Comparison of ENCODE assay signal across 11 cellular contexts in genomic region chr1:181117648-181118449, GRCh38. TPM values are rescaled to one million over a fixed set of nuclear protein-coding genes. Genes with fewer than 3 reads are reported as not detected.
A peak's percentile ranks its signal among the peaks of the same experiment; 100 is the strongest.
DNase-seq lines count a peak whose midpoint lies in the region; ATAC-seq and TF ChIP-seq lines count a peak whose summit lies in the region.
"Had no signal": no experiment of that assay in that cellular context is flagged by ENCODE, and none has a peak within 500 bp of the region (broad histone marks: within the 10 kb centered on the region; RNA-seq: fewer than 3 reads in every experiment).

No MANE protein-coding gene starts in this region.

- H3K9me2 ChIP-seq in HCT116 (ENCODE audit: insufficient read depth), result no peaks in the 10 kb centered on the region

- no peaks in the 10 kb centered on the region for H4K20me1 ChIP-seq in HCT116 (ENCODE audit: insufficient read depth)

- DNase-seq in A172 (ENCODE audit: low spot score) (peak; percentile 80), HCT116 (ENCODE audit: low read depth, low spot score) (peak; percentile 66), RWPE2 (ENCODE audit: low spot score) (peak; percentile 92), left colon (no peak)
- DNase-seq in effector memory CD4-positive, alpha-beta T cell, result no peak
- no peak for DNase-seq in activated CD4-positive, alpha-beta T cell treated with anti-CD3 and anti-CD28 coated beads, Interleukin-2, amount 50 U/mL, for 4 hours
- DNase-seq: adrenal gland, C1 segment of cervical spinal cord, NCI-H1930 had no signal

- BruUV-seq in HCT116 (replicated peaks; lab: Mats Ljungman, UMichigan), result no TSS peak

- H3K36me3 ChIP-seq in HCT116 (ENCODE audit: control insufficient read depth in 1 of 2, insufficient read depth in 2 of 2, low read length in 2 of 2) (no peaks in the 10 kb centered on the region), RWPE2 (ENCODE audit: low read depth) (no peaks in the 10 kb centered on the region)
- no peaks in the 10 kb centered on the region for H3K36me3 ChIP-seq in effector memory CD4-positive, alpha-beta T cell (ENCODE audit: control insufficient read depth, insufficient read depth, low read length)
- H3K36me3 ChIP-seq: adrenal gland had no signal

- H3K4me3 ChIP-seq in HCT116 (replicated peaks in 1 of 2; ENCODE audit: low read depth in 1 of 2, low read length in 2 of 2) (peak overlapping the region in 1 of 2 experiments; percentile 14; a peak in 1 of 4 replicates), RWPE2 (ENCODE audit: severe bottlenecking) (no peak overlapping the region)
- H3K4me3 ChIP-seq in effector memory CD4-positive, alpha-beta T cell (ENCODE audit: insufficient read depth, low read depth, low read length, poor library complexity, severe bottlenecking), result no peak overlapping the region
- H3K4me3 ChIP-seq: adrenal gland had no signal

- peaks cover 59 to 81% of the 10 kb centered on the region in 2 experiments for H3K4me1 ChIP-seq in HCT116 (ENCODE audit: control insufficient read depth in 1 of 2, insufficient read depth in 2 of 2, low read length in 2 of 2)
- H3K4me1 ChIP-seq in RWPE2 (ENCODE audit: insufficient read depth, poor library complexity, severe bottlenecking), result peaks cover 44% of the 10 kb centered on the region
- no peaks in the 10 kb centered on the region for H3K4me1 ChIP-seq in effector memory CD4-positive, alpha-beta T cell (ENCODE audit: control insufficient read depth, insufficient read depth, low read length, poor library complexity, severe bottlenecking)

- peak overlapping the region; percentile 56 for H3K27ac ChIP-seq in HCT116 (ENCODE audit: low read depth, low read length)
- H3K27ac ChIP-seq in RWPE2 (ENCODE audit: poor library complexity, severe bottlenecking), result peak overlapping the region; percentile 91
- H3K27ac ChIP-seq in effector memory CD4-positive, alpha-beta T cell (ENCODE audit: insufficient read depth, low read length, poor library complexity, severe bottlenecking), result no peak overlapping the region
- H3K27ac ChIP-seq: adrenal gland had no signal

- POLR2A ChIA-PET in HCT116 (lab: Charles Lee), result interaction anchor here (0.8 to 2.7 kb wide), 8 partner anchors 10 to 85 kb away, joined by 3 to 11 read pairs (median 4); no protein-coding TSS in a partner anchor

- CTCF ChIA-PET in HCT116 (lab: Charles Lee), result interaction anchor here (1.0 to 2.2 kb wide), 3 partner anchors 13 to 34 kb away, joined by 3 to 8 read pairs (median 4); no protein-coding TSS in a partner anchor

- no peaks in the 10 kb centered on the region for H3K79me2 ChIP-seq in HCT116 (ENCODE audit: insufficient read depth, low read length)

- H3K4me2 ChIP-seq in HCT116 (ENCODE audit: low read length), result peak overlapping the region; percentile 68

- intact Hi-C loops in HCT116 (cut with micrococcal nuclease) (no loop called here), left colon (cut with DNase I, micrococcal nuclease) (no loop called here)

- TF ChIP-seq CTCF in HCT116 (IDR thresholded peaks at IDR 0.05 in 2 of 3, conservative IDR thresholded peaks at IDR 0.05 in 1 of 3; ENCODE audit: borderline replicate concordance in 1 of 3, insufficient read depth in 1 of 3, low read depth in 2 of 3, low read length in 2 of 3), result no peak
- TF ChIP-seq CTCF in RWPE2 (IDR thresholded peaks at IDR 0.05; ENCODE audit: poor library complexity, severe bottlenecking), result no peak

- ATAC-seq in HCT116 (peak; percentile 67), RWPE2 (ENCODE audit: low read depth) (peak; percentile 80), left colon (peak; percentile 80), GM18498 (IDR thresholded peaks at IDR 0.05; ENCODE audit: unreplicated experiment) (no peak), GM21717 (IDR thresholded peaks at IDR 0.05; ENCODE audit: unreplicated experiment) (no peak)

- TF ChIP-seq POLR2A in HCT116 (IDR thresholded peaks at IDR 0.05; ENCODE audit: borderline replicate concordance, extremely low read depth, insufficient read depth, insufficient read length), result no peak

- no peaks in the 10 kb centered on the region for H3K9me3 ChIP-seq in HCT116 (ENCODE audit: control insufficient read depth in 1 of 2, insufficient read depth in 1 of 2, low read depth in 1 of 2, low read length in 2 of 2)
- H3K9me3 ChIP-seq in RWPE2 (ENCODE audit: severe bottlenecking), result no peaks in the 10 kb centered on the region
- no peaks in the 10 kb centered on the region for H3K9me3 ChIP-seq in effector memory CD4-positive, alpha-beta T cell (ENCODE audit: control insufficient read depth, low read length)
- H3K9me3 ChIP-seq: adrenal gland had no signal

- peak overlapping the region; percentile 48 for H3K9ac ChIP-seq in HCT116 (ENCODE audit: low read length)

- RAD21 ChIA-PET in HCT116 (lab: Charles Lee; ENCODE audit: low non-redundant PET in 1 of 2, low total read pairs in 2 of 2, uncharacterized antibody in 2 of 2, unreplicated experiment in 2 of 2), result interaction anchor here (0.8 kb wide), 2 partner anchors 9 to 23 kb away, joined by 3 to 4 read pairs; no protein-coding TSS in a partner anchor

- peak overlapping the region; percentile 34 for H2AFZ ChIP-seq in HCT116 (ENCODE audit: low read depth, low read length, poor library complexity, severe bottlenecking)

- peak; percentile 30; the same call in 1 of the 2 replicates for TF ChIP-seq RAD21 in HCT116 (IDR thresholded peaks at IDR 0.05; ENCODE audit: low read depth)

- H3K27me3 ChIP-seq in HCT116 (ENCODE audit: insufficient read depth, low read length), result no peaks in the 10 kb centered on the region
- no peaks in the 10 kb centered on the region for H3K27me3 ChIP-seq in RWPE2 (ENCODE audit: insufficient read depth, poor library complexity, severe bottlenecking)
- H3K27me3 ChIP-seq in effector memory CD4-positive, alpha-beta T cell (replicated peaks; ENCODE audit: control insufficient read depth, insufficient read depth, low read length, poor library complexity, severe bottlenecking), result no peaks in the 10 kb centered on the region
- H3K27me3 ChIP-seq: adrenal gland had no signal

TF ChIP-seq in HCT116, 20 proteins besides CTCF, POLR2A, EP300 and RAD21:
- TF ChIP-seq POLR2AphosphoS5 (IDR thresholded peaks at IDR 0.05; ENCODE audit: low read depth, low read length) (peak; percentile 43; the same call in 1 of the 2 replicates), EGR1 (IDR thresholded peaks at IDR 0.05; ENCODE audit: low read depth) (no peak), SRF (IDR thresholded peaks at IDR 0.05; ENCODE audit: low read depth) (no peak), SIN3A (IDR thresholded peaks at IDR 0.05; ENCODE audit: low read depth) (no peak), TCF7L2 (IDR thresholded peaks at IDR 0.05; ENCODE audit: borderline replicate concordance, extremely low read depth, insufficient read depth, insufficient read length) (no peak), EZH2phosphoT487 (IDR thresholded peaks at IDR 0.05; ENCODE audit: borderline replicate concordance) (no peak), MAX (IDR thresholded peaks at IDR 0.05) (peak; percentile 68), JUND (IDR thresholded peaks at IDR 0.05) (0 out of 2 replicates have a peak, but pooled peaks have one; percentile 45), CEBPB (IDR thresholded peaks at IDR 0.05; ENCODE audit: low read depth) (peak; percentile 34; the same call in 1 of the 2 replicates), YY1 (IDR thresholded peaks at IDR 0.05; ENCODE audit: extremely low read depth, insufficient replicate concordance, low read depth, low read length) (peak; percentile 18), SP1 (IDR thresholded peaks at IDR 0.05; ENCODE audit: low read depth) (peak; percentile 89)
TF ChIP-seq in HCT116: peak in this region for 6.

RNA-seq across cellular contexts. Expression of gene IER5, which starts 29.3 kb away (rescaled TPM):
- 41.9 and 45.0 TPM in 2 replicates for total RNA-seq in A172 (2014; rRNA removed; shearing (Covaris generic))
- total RNA-seq in HCT116 (2021; ENCODE audit: unreplicated experiment) (30.5 TPM), left colon (10 to 100 TPM; 13.8 to 19.8 TPM)
- 19.3 and 20.5 TPM in 2 replicates for polyA plus RNA-seq in HCT116 (2012)

Comparison
In these comparisons a context has a peak if more than half of its experiments do, and no peak if none do; other contexts are left out.
1. DNase-seq: peak in A172 (single experiment), HCT116 (single experiment) and RWPE2 (single experiment); none in left colon (0 of 2), effector memory CD4-positive, alpha-beta T cell (0 of 3) and activated CD4-positive, alpha-beta T cell treated with anti-CD3 and anti-CD28 coated beads, Interleukin-2, amount 50 U/mL, for 4 hours (0 of 2).
2. ATAC-seq: peak in HCT116 (single experiment), RWPE2 (single experiment) and left colon (single experiment); none in GM18498 (single experiment) and GM21717 (single experiment).